In the genomic region with DNA sequence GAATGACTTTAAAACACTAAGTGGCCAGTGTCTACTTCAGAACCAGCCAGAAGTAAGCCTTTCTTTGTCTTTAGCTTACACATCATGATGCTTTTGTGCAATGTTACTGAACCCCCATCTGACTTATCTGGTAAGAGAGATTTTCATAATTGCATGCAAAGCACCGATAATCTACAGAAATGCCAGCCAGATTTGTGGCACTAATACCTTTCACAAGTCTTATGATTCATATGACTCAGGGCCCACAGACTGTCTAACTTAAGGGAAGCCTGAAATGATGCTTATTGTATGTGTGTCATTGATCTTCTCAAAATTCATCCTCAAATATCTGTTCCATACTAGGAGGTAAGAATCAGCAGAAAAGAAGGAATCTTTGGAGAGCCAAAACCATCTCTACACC, we compare ENCODE assay signal across 21 cellular contexts. TPM values are rescaled to one million over a fixed set of nuclear protein-coding genes. Genes with fewer than 3 reads are reported as not detected.
DNase-seq lines count a peak whose midpoint lies in the region; ATAC-seq, FAIRE-seq and TF ChIP-seq lines count a peak whose summit lies in the region.
"Had no signal": no experiment of that assay in that cellular context is flagged by ENCODE, and none has a peak within 500 bp of the region (broad histone marks: within the 10 kb centered on the region; RNA-seq: fewer than 3 reads in every experiment).

No MANE protein-coding gene starts in this region.

- no peaks in the 10 kb centered on the region for H3K9me2 ChIP-seq in SK-N-SH

- no peaks in the 10 kb centered on the region for H3K9me3 ChIP-seq in SK-N-SH
- H3K9me3 ChIP-seq in astrocyte (ENCODE audit: insufficient read depth, low read depth, low read length): no peaks in the 10 kb centered on the region
- no peaks in the 10 kb centered on the region for H3K9me3 ChIP-seq in osteoblast (ENCODE audit: low read depth, low read length)
- H3K9me3 ChIP-seq: Caco-2, HAP-1 had no signal

- FAIRE-seq in astrocyte (lab: Jason Lieb, UNC): no peak
- FAIRE-seq: K562 had no signal

- POLR2A ChIA-PET in SK-N-SH (lab: Yijun Ruan, JAX): no interaction called here

- peaks cover 1% of the 10 kb centered on the region for H3K9me3 Mint-ChIP-seq in astrocyte (ENCODE audit: unreplicated experiment)
- H3K9me3 Mint-ChIP-seq: CD4-positive, CD25-positive, alpha-beta regulatory T cell had no signal

- no peak for TF ChIP-seq CTCF in SK-N-SH (IDR thresholded peaks at IDR 0.05)
- TF ChIP-seq CTCF in astrocyte (IDR thresholded peaks at IDR 0.05; ENCODE audit: insufficient read depth, low read depth, low read length): no peak
- no peak for TF ChIP-seq CTCF in osteoblast (IDR thresholded peaks at IDR 0.05; ENCODE audit: extremely low read depth, low read depth, low read length)

- no peaks in the 10 kb centered on the region for H3K36me3 Mint-ChIP-seq in astrocyte (ENCODE audit: low read depth, unreplicated experiment)
- H3K36me3 Mint-ChIP-seq: CD4-positive, CD25-positive, alpha-beta regulatory T cell had no signal

- ATAC-seq in SK-N-SH treated with all-trans-retinoic acid at 6 μM for 48 hours (no peak), HG03469 (IDR thresholded peaks at IDR 0.05; ENCODE audit: unreplicated experiment) (no peak), HG03045 (IDR thresholded peaks at IDR 0.05; ENCODE audit: unreplicated experiment) (no peak)
- ATAC-seq: K562 had no signal

- peaks cover 12% of the 10 kb centered on the region for H3F3A ChIP-seq in SK-N-SH (replicated peaks; ENCODE audit: insufficient read depth)

- H3K9ac ChIP-seq in SK-N-SH (no peak overlapping the region), astrocyte (ENCODE audit: low read length) (no peak overlapping the region)

- H3K27me3 Mint-ChIP-seq in astrocyte (ENCODE audit: low read depth, unreplicated experiment): no peaks in the 10 kb centered on the region

- DNase-seq in SK-N-SH: no peak
- peak; percentile 31 for DNase-seq in astrocyte (ENCODE audit: low read depth)
- DNase-seq in osteoblast (ENCODE audit: insufficient read length, low spot score, missing footprints): peak; percentile 58
- DNase-seq in iPS-NIHi7 (ENCODE audit: extremely low spot score): no peak
- DNase-seq: Caco-2; CD4-positive, CD25-positive, alpha-beta regulatory T cell; DMS153; GF-D8; NCI-H1417; NCI-H187 treated with DMSO at 0.1 percent for 48 hours; NCI-H345; NCI-H524 treated with DMSO at 0.1 percent for 48 hours; PC-9 had no signal

- H4K20me1 ChIP-seq in SK-N-SH (ENCODE audit: insufficient read depth) (no peaks in the 10 kb centered on the region), astrocyte (ENCODE audit: insufficient read depth, low read length) (no peaks in the 10 kb centered on the region), osteoblast (ENCODE audit: insufficient read depth, low read length) (no peaks in the 10 kb centered on the region)

- TF ChIP-seq RAD21 in SK-N-SH (IDR thresholded peaks at IDR 0.05; ENCODE audit: low read length): no peak

- no peaks in the 10 kb centered on the region for H3K4me1 Mint-ChIP-seq in astrocyte (ENCODE audit: low read depth, unreplicated experiment)
- H3K4me1 Mint-ChIP-seq: B cell; CD4-positive, CD25-positive, alpha-beta regulatory T cell had no signal

- WGBS in SK-N-SH (ENCODE audit: low lambda C conversion rate): 14% methylated on average over 1 of the region's 1 CpG

- H3K4me1 ChIP-seq in SK-N-SH (ENCODE audit: control insufficient read depth in 1 of 2, insufficient read depth in 2 of 2, low read depth in 1 of 2, low read length in 1 of 2) (peaks cover 0 to 5% of the 10 kb centered on the region in 2 experiments; a peak in 1 of 4 replicates), ACC112 (ENCODE audit: control insufficient read depth, insufficient read depth, low read length, unreplicated experiment) (peaks cover 8% of the 10 kb centered on the region), astrocyte (ENCODE audit: insufficient read depth, low read length) (peaks cover 3% of the 10 kb centered on the region), osteoblast (ENCODE audit: insufficient read depth, low read length) (peaks cover 24% of the 10 kb centered on the region)
- H3K4me1 ChIP-seq: Caco-2, HAP-1 had no signal

- no peak overlapping the region for H2AFZ ChIP-seq in SK-N-SH (ENCODE audit: low read depth)
- no peak overlapping the region for H2AFZ ChIP-seq in ACC112 (ENCODE audit: low read length, unreplicated experiment)
- H2AFZ ChIP-seq in astrocyte (ENCODE audit: low read depth, low read length): no peak overlapping the region
- H2AFZ ChIP-seq in osteoblast (ENCODE audit: low read length): peak overlapping the region; percentile 22
- H2AFZ ChIP-seq: PC-9 had no signal

- CTCF ChIA-PET in SK-N-SH (lab: Yijun Ruan, JAX): interaction anchor here (0.5 to 1.0 kb wide), 2 partner anchors 16 kb away, joined by 3 read pairs; no protein-coding TSS in a partner anchor

- H3K27ac Mint-ChIP-seq in astrocyte (ENCODE audit: unreplicated experiment): no peak overlapping the region
- H3K27ac Mint-ChIP-seq: B cell; CD4-positive, CD25-positive, alpha-beta regulatory T cell had no signal

- H3K4me2 ChIP-seq in SK-N-SH (0 out of 2 replicates have a peak overlapping the region, but pooled peaks have one; percentile 42), astrocyte (ENCODE audit: low read length) (no peak overlapping the region), osteoblast (ENCODE audit: insufficient read depth, low read length) (peak overlapping the region; percentile 43)
- H3K4me2 ChIP-seq: PC-9 had no signal

- H3K79me2 ChIP-seq in SK-N-SH (ENCODE audit: insufficient read depth): no peaks in the 10 kb centered on the region
- H3K79me2 ChIP-seq in ACC112 (ENCODE audit: control insufficient read depth, insufficient read depth, low read length, unreplicated experiment): no peaks in the 10 kb centered on the region
- no peaks in the 10 kb centered on the region for H3K79me2 ChIP-seq in astrocyte (ENCODE audit: insufficient read depth, low read length)
- no peaks in the 10 kb centered on the region for H3K79me2 ChIP-seq in osteoblast (ENCODE audit: insufficient read depth, low read length)

- H3K27ac ChIP-seq in SK-N-SH (ENCODE audit: low read depth in 2 of 2, low read length in 1 of 2) (no peak overlapping the region), ACC112 (ENCODE audit: low read depth, low read length) (peak overlapping the region; percentile 27; the same call in 1 of the 2 replicates), astrocyte (ENCODE audit: low read depth, low read length) (peak overlapping the region; percentile 47), osteoblast (ENCODE audit: low read depth, low read length) (peak overlapping the region; percentile 88)
- H3K27ac ChIP-seq: 22Rv1, PC-9 had no signal

- H3K27me3 ChIP-seq in SK-N-SH (ENCODE audit: insufficient read depth) (no peaks in the 10 kb centered on the region), ACC112 (ENCODE audit: insufficient read depth, low read length) (no peaks in the 10 kb centered on the region), astrocyte (ENCODE audit: insufficient read depth, low read length) (no peaks in the 10 kb centered on the region), osteoblast (ENCODE audit: insufficient read depth, low read length) (no peaks in the 10 kb centered on the region)

- H3K4me3 ChIP-seq in SK-N-SH (ENCODE audit: low read depth in 2 of 2, low read length in 1 of 2) (no peak overlapping the region; a peak in 1 of 4 replicates), ACC112 (ENCODE audit: low read depth, low read length) (no peak overlapping the region), astrocyte (ENCODE audit: insufficient read depth, low read depth, low read length) (no peak overlapping the region), osteoblast (ENCODE audit: insufficient read depth, low read length) (no peak overlapping the region)
- H3K4me3 ChIP-seq: HAP-1, K562, PC-9 had no signal

- TF ChIP-seq EP300 in SK-N-SH (IDR thresholded peaks at IDR 0.05; ENCODE audit: borderline replicate concordance in 1 of 2, low read depth in 1 of 2, low read length in 1 of 2): no peak

- no peak overlapping the region for H3K4me3 Mint-ChIP-seq in astrocyte (ENCODE audit: unreplicated experiment)
- H3K4me3 Mint-ChIP-seq: B cell; CD4-positive, CD25-positive, alpha-beta regulatory T cell had no signal

- H3K36me3 ChIP-seq in SK-N-SH (replicated peaks in 1 of 2; ENCODE audit: control insufficient read depth in 1 of 2, insufficient read depth in 2 of 2, low read length in 1 of 2) (no peaks in the 10 kb centered on the region), ACC112 (ENCODE audit: insufficient read depth, low read length) (no peaks in the 10 kb centered on the region), astrocyte (ENCODE audit: insufficient read depth, low read length) (no peaks in the 10 kb centered on the region), osteoblast (ENCODE audit: insufficient read depth, low read length) (no peaks in the 10 kb centered on the region)
- H3K36me3 ChIP-seq: HAP-1 had no signal

TF ChIP-seq in SK-N-SH, 30 proteins besides CTCF, POLR2A, EP300 and RAD21:
- TF ChIP-seq NRF1 (IDR thresholded peaks at IDR 0.05; ENCODE audit: low read depth, low read length): no peak

TF ChIP-seq in SK-N-SH treated with all-trans-retinoic acid at 6 μM for 48 hours, 23 proteins besides CTCF, POLR2A, EP300 and RAD21 (continues in another document):
- TF ChIP-seq TCF4 (CRISPR knock-in tag; IDR thresholded peaks at IDR 0.05; ENCODE audit: borderline replicate concordance) (no peak), SNAI2 (CRISPR knock-in tag; IDR thresholded peaks at IDR 0.05) (no peak)

RNA-seq across cellular contexts. Expression of gene IGF1, which starts 18.0 kb away (rescaled TPM):
- polyA plus RNA-seq in SK-N-SH (2012; rRNA removed): 0.07 and 0.29 TPM in 2 replicates
- polyA plus RNA-seq in SK-N-SH (2012; cell fraction: cytosol; rRNA removed): under 0.01 and 0.01 TPM in 2 replicates
- polyA plus RNA-seq in SK-N-SH (2012; cell fraction: nucleus; rRNA removed): 0.05 TPM in 1 of 2 replicates, not detected in the other
- total RNA-seq in astrocyte (1.9 and 2.3 TPM in 2 replicates), osteoblast (0.72 and 0.88 TPM in 2 replicates)
- total RNA-seq: B cell; CD4-positive, CD25-positive, alpha-beta regulatory T cell; PC-9 had no signal
- polyA plus RNA-seq: CD4-positive, CD25-positive, alpha-beta regulatory T cell had no signal

Comparison
In these comparisons a context has a peak if more than half of its experiments do, and no peak if none do; other contexts are left out.
1. DNase-seq: peak in astrocyte (single experiment) and osteoblast (single experiment); none in SK-N-SH (single experiment) and iPS-NIHi7 (single experiment).
2. H3K27ac ChIP-seq: peak in ACC112 (single experiment), astrocyte (single experiment) and osteoblast (single experiment); none in SK-N-SH (0 of 2).